ENCODE assay signal across 22 cellular contexts in genomic region chr2:69300650-69301049, GRCh38.
"Had no signal": no experiment of that assay in that cellular context is flagged by ENCODE, and none has a peak within 500 bp of the region (broad histone marks: within the 10 kb centered on the region; RNA-seq: fewer than 3 reads in every experiment).

No MANE protein-coding gene starts in this region.

- H3K27ac Mint-ChIP-seq: activated B cell treated with CpG ODN at 0.5 μM for 24 hours; activated CD4-positive, alpha-beta T cell treated with anti-CD3 and anti-CD28 coated beads, Interleukin-2, amount 10 ng/mL, durations not matched to agents 24 days and 14 days; activated naive CD4-positive, alpha-beta T cell treated with anti-CD3 and anti-CD28 coated beads, Interleukin-2, amount 50 U/mL, for 24 hours; activated T-helper 17 cell treated with anti-CD3 and anti-CD28 coated beads, Interleukin-2, amount 50 U/mL, for 72 hours; brain had no signal

- H3K4me3 ChIP-seq: psoas muscle, suprapubic skin, upper lobe of left lung had no signal

- H3K9me3 ChIP-seq: suprapubic skin, upper lobe of left lung had no signal

- H3K36me3 Mint-ChIP-seq: brain had no signal

- H3K4me3 Mint-ChIP-seq: activated B cell treated with CpG ODN at 0.5 μM for 24 hours; activated CD4-positive, alpha-beta T cell treated with anti-CD3 and anti-CD28 coated beads, Interleukin-2, amount 10 ng/mL, durations not matched to agents 24 days and 14 days; activated naive CD4-positive, alpha-beta T cell treated with anti-CD3 and anti-CD28 coated beads, Interleukin-2, amount 50 U/mL, for 24 hours; activated T-helper 17 cell treated with anti-CD3 and anti-CD28 coated beads, Interleukin-2, amount 50 U/mL, for 72 hours; brain; nephron had no signal

- DNase-seq: activated B cell treated with CpG ODN at 0.5 μM for 24 hours; activated CD4-positive, alpha-beta T cell treated with anti-CD3 and anti-CD28 coated beads, Interleukin-2, amount 10 ng/mL, durations not matched to agents 24 days and 14 days; activated CD8-positive, alpha-beta memory T cell treated with anti-CD3 and anti-CD28 coated beads for 24 hours; activated T-cell treated with anti-CD3 and anti-CD28 coated beads for 4 hours; amygdala; dermis blood vessel endothelial cell; foreskin melanocyte; head of caudate nucleus; left ventricle myocardium superior; mesenchymal stem cell; psoas muscle; stimulated activated CD4-positive, alpha-beta T cell treated with anti-CD3 and anti-CD28 coated beads, Interleukin-2, amount 100 ng/mL, for 48 hours; stimulated activated naive CD4-positive, alpha-beta T cell treated with Interleukin-2 at 50 U/mL for 16 hours; upper lobe of left lung had no signal

- H3K9me3 Mint-ChIP-seq: activated B cell treated with CpG ODN at 0.5 μM for 24 hours; activated naive CD4-positive, alpha-beta T cell treated with anti-CD3 and anti-CD28 coated beads, Interleukin-2, amount 50 U/mL, for 24 hours; activated T-helper 17 cell treated with anti-CD3 and anti-CD28 coated beads, Interleukin-2, amount 50 U/mL, for 72 hours had no signal

- H3K4me1 Mint-ChIP-seq: activated B cell treated with CpG ODN at 0.5 μM for 24 hours; activated CD4-positive, alpha-beta T cell treated with anti-CD3 and anti-CD28 coated beads, Interleukin-2, amount 10 ng/mL, durations not matched to agents 24 days and 14 days; activated naive CD4-positive, alpha-beta T cell treated with anti-CD3 and anti-CD28 coated beads, Interleukin-2, amount 50 U/mL, for 24 hours; activated T-helper 17 cell treated with anti-CD3 and anti-CD28 coated beads, Interleukin-2, amount 50 U/mL, for 72 hours had no signal

- H3K27ac ChIP-seq: psoas muscle, suprapubic skin, upper lobe of left lung had no signal

- ATAC-seq: activated T-helper 17 cell treated with anti-CD3 and anti-CD28 coated beads, Interleukin-2, amount 50 U/mL, for 72 hours; sciatic nerve had no signal

- FAIRE-seq: islet of Langerhans, TTC549 had no signal
